ENCODE assay signal across 14 cellular contexts in genomic region chr5:146238973-146239372, GRCh38. TPM values are rescaled to one million over a fixed set of nuclear protein-coding genes. Genes with fewer than 3 reads are reported as not detected.
DNase-seq lines count a peak whose midpoint lies in the region; ATAC-seq lines count a peak whose summit lies in the region.
"Had no signal": no experiment of that assay in that cellular context is flagged by ENCODE, and none has a peak within 500 bp of the region (broad histone marks: within the 10 kb centered on the region; RNA-seq: fewer than 3 reads in every experiment).

No MANE protein-coding gene starts in this region.

- H3K27me3 ChIP-seq in GM23248 (replicated peaks; ENCODE audit: insufficient read depth), result no peaks in the 10 kb centered on the region

- peak overlapping the region; percentile 67 for H3K27ac Mint-ChIP-seq in T-helper 2 cell treated with Interferon-gamma antibody and Interleukin-4, amounts not matched to agents 5 μg/mL and 100 μg/mL, for 36 hours
- H3K27ac Mint-ChIP-seq in natural killer cell treated with Interleukin-12 subunit alpha and Interleukin-12 subunit beta and Interleukin-15 and Interleukin-18, amount 100 ng/mL, for 72 hours, result peak overlapping the region in 1 of 2 donors; percentile 22
- H3K27ac Mint-ChIP-seq: nephron progenitor cell had no signal

- peaks cover 27% of the 10 kb centered on the region for H3K36me3 ChIP-seq in GM23248 (ENCODE audit: low read depth)

- peaks cover 6% of the 10 kb centered on the region for H3K4me1 Mint-ChIP-seq in T-helper 2 cell treated with Interferon-gamma antibody and Interleukin-4, amounts not matched to agents 5 μg/mL and 100 μg/mL, for 36 hours (ENCODE audit: low read depth)
- peaks cover 13 to 14% of the 10 kb centered on the region in 2 donors for H3K4me1 Mint-ChIP-seq in natural killer cell treated with Interleukin-12 subunit alpha and Interleukin-12 subunit beta and Interleukin-15 and Interleukin-18, amount 100 ng/mL, for 72 hours (ENCODE audit: low read depth in 2 of 2)
- H3K4me1 Mint-ChIP-seq: immature natural killer cell, nephron progenitor cell had no signal

- no peaks in the 10 kb centered on the region for H3K9me3 Mint-ChIP-seq in T-helper 2 cell treated with Interferon-gamma antibody and Interleukin-4, amounts not matched to agents 5 μg/mL and 100 μg/mL, for 36 hours
- H3K9me3 Mint-ChIP-seq in natural killer cell treated with Interleukin-12 subunit alpha and Interleukin-12 subunit beta and Interleukin-15 and Interleukin-18, amount 100 ng/mL, for 72 hours, result no peaks in the 10 kb centered on the region
- H3K9me3 Mint-ChIP-seq: immature natural killer cell, nephron progenitor cell had no signal

- peaks cover 9% of the 10 kb centered on the region; the same call in 1 of the 2 replicates for H3K4me1 ChIP-seq in GM23248 (ENCODE audit: insufficient read depth)

- H3K27ac ChIP-seq in GM23248, result no peak overlapping the region
- H3K27ac ChIP-seq: 22Rv1 had no signal

- H3F3A ChIP-seq in GM23248 (ENCODE audit: insufficient read depth), result no peaks in the 10 kb centered on the region

- H3K9me2 ChIP-seq in GM23248 (ENCODE audit: insufficient read depth), result no peaks in the 10 kb centered on the region

- no peaks in the 10 kb centered on the region for H3K27me3 Mint-ChIP-seq in T-helper 2 cell treated with Interferon-gamma antibody and Interleukin-4, amounts not matched to agents 5 μg/mL and 100 μg/mL, for 36 hours (ENCODE audit: low read depth)
- H3K27me3 Mint-ChIP-seq in natural killer cell treated with Interleukin-12 subunit alpha and Interleukin-12 subunit beta and Interleukin-15 and Interleukin-18, amount 100 ng/mL, for 72 hours, result no peaks in the 10 kb centered on the region

- H4K20me1 ChIP-seq in GM23248 (ENCODE audit: insufficient read depth), result no peaks in the 10 kb centered on the region

- H3K79me2 ChIP-seq in GM23248 (ENCODE audit: insufficient read depth), result peaks cover 33% of the 10 kb centered on the region

- in situ Hi-C loops in GM23248 (cut with MboI), result no loop called here

- 22 to 44% methylated on average over 1 of the region's 1 CpG for WGBS in GM23248 (ENCODE audit: low coverage in 1 of 2, low lambda C conversion rate in 2 of 2, missing lambda C conversion rate in 2 of 2), 2 experiments

- no peak overlapping the region for H3K4me3 ChIP-seq in GM23248
- H3K4me3 ChIP-seq: smooth muscle cell had no signal

- H2AFZ ChIP-seq in GM23248, result no peak overlapping the region

- H3K4me2 ChIP-seq in GM23248 (ENCODE audit: unreplicated experiment), result no peak overlapping the region
- H3K4me2 ChIP-seq: smooth muscle cell had no signal

- H3K4me3 Mint-ChIP-seq in T-helper 2 cell treated with Interferon-gamma antibody and Interleukin-4, amounts not matched to agents 5 μg/mL and 100 μg/mL, for 36 hours, result peak overlapping the region; percentile 5
- peak overlapping the region; percentile 3 for H3K4me3 Mint-ChIP-seq in natural killer cell treated with Interleukin-12 subunit alpha and Interleukin-12 subunit beta and Interleukin-15 and Interleukin-18, amount 100 ng/mL, for 72 hours
- H3K4me3 Mint-ChIP-seq: immature natural killer cell, nephron progenitor cell had no signal

- DNase-seq in T-helper 2 cell treated with Interferon-gamma antibody and Interleukin-4, amounts not matched to agents 5 μg/mL and 100 μg/mL, for 36 hours (ENCODE audit: low spot score), result no peak
- DNase-seq in T-helper 2 cell (no peak), GM23248 (peak; percentile 1), AG08396 (ENCODE audit: low spot score) (no peak)
- no peak for DNase-seq in natural killer cell treated with Interleukin-12 subunit alpha and Interleukin-12 subunit beta and Interleukin-15 and Interleukin-18, amount 100 ng/mL, for 72 hours (ENCODE audit: low spot score)
- DNase-seq: DMS79 treated with DMSO at 0.1 percent for 48 hours, immature natural killer cell, NCI-H82, nephron progenitor cell had no signal

- ATAC-seq in HG03469 (IDR thresholded peaks at IDR 0.05; ENCODE audit: unreplicated experiment) (peak; percentile 56), GM19328 (IDR thresholded peaks at IDR 0.05; ENCODE audit: unreplicated experiment) (no peak), HG02763 (IDR thresholded peaks at IDR 0.05; ENCODE audit: unreplicated experiment) (no peak)
- peak in 1 of 2 donors; percentile 75 for ATAC-seq in natural killer cell treated with Interleukin-12 subunit alpha and Interleukin-12 subunit beta and Interleukin-15 and Interleukin-18, amount 100 ng/mL, for 72 hours

- peaks cover 33% of the 10 kb centered on the region for H3K36me3 Mint-ChIP-seq in T-helper 2 cell treated with Interferon-gamma antibody and Interleukin-4, amounts not matched to agents 5 μg/mL and 100 μg/mL, for 36 hours (ENCODE audit: low read depth)
- peaks cover 14% of the 10 kb centered on the region for H3K36me3 Mint-ChIP-seq in natural killer cell treated with Interleukin-12 subunit alpha and Interleukin-12 subunit beta and Interleukin-15 and Interleukin-18, amount 100 ng/mL, for 72 hours

- H3K9ac ChIP-seq in GM23248, result no peak overlapping the region

- no peaks in the 10 kb centered on the region for H3K9me3 ChIP-seq in GM23248 (ENCODE audit: low read depth)

RNA-seq across cellular contexts. Expression of gene RBM27, which starts 35.6 kb away (rescaled TPM):
- 13.5 and 13.9 TPM in 2 replicates for total RNA-seq in GM23248 (2014; rRNA removed; shearing (Covaris generic))
- polyA plus RNA-seq in GM23248 (2016; fragmentation: Nextera tagmentation; extraction: Ambion mirVana), result 2.6 and 3.1 TPM in 2 replicates
- total RNA-seq in natural killer cell treated with Interleukin-12 subunit alpha and Interleukin-12 subunit beta and Interleukin-15 and Interleukin-18, amount 100 ng/mL, for 72 hours, result 10 to 100 TPM; 16.6 to 24.7 TPM

RNA-seq across cellular contexts. Expression of gene LARS1, which starts 56.5 kb away (rescaled TPM):
- total RNA-seq in GM23248 (2014; rRNA removed; shearing (Covaris generic)), result 98.1 and 118 TPM in 2 replicates
- polyA plus RNA-seq in GM23248 (2016; fragmentation: Nextera tagmentation; extraction: Ambion mirVana), result 143 and 151 TPM in 2 replicates
- total RNA-seq in natural killer cell treated with Interleukin-12 subunit alpha and Interleukin-12 subunit beta and Interleukin-15 and Interleukin-18, amount 100 ng/mL, for 72 hours, result 100 to 1,000 TPM; 109 to 118 TPM
